In the genomic region with DNA sequence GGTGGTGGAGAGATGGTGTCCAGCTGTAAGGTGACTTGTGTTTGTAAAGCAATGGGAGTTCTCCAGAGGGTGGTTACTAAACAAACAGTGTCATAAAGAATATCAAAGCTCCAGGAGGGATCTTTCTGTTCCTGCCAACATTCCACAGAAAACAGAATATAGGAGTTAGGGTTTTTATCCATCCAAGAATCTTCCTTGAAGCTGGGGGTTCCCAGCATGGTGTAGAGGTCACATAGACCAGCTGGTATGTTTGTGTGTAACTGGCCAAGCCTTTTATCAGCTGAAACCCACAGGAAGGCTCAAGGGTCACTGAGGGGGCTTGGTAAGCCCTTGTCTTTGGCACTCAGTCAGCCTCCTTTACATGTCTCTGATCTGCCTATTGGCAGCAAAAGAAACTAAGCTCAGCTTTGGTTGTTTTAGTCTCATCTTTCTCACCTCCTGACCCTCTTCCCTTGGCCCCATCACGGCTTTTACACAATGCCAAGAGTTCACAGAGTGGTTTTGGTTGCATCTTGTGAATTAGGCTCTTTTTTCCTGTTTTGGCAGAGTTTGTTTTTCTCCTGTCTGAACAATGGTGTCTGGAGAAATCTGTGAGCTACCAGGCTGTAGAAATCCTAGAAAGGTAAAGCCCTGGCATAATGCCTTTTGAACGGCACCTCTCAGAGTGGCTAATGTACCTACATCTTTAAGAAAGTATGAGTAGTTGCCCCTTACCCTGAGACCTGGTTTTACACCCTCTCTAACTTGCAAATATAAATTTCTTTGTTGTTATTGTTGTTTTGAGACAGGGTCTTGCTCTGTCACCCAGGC, we compare ENCODE assay signal across 17 cellular contexts. TPM values are rescaled to one million over a fixed set of nuclear protein-coding genes. Genes with fewer than 3 reads are reported as not detected.
DNase-seq lines count a peak whose midpoint lies in the region; ATAC-seq and TF ChIP-seq lines count a peak whose summit lies in the region.
"Had no signal": no experiment of that assay in that cellular context is flagged by ENCODE, and none has a peak within 500 bp of the region (broad histone marks: within the 10 kb centered on the region; RNA-seq: fewer than 3 reads in every experiment).

No MANE protein-coding gene starts in this region.

- H3K27me3 ChIP-seq in heart right ventricle (no peaks in the 10 kb centered on the region), SJCRH30 (no peaks in the 10 kb centered on the region)
- H3K27me3 ChIP-seq: foreskin keratinocyte, SJSA1, upper lobe of right lung had no signal

- WGBS in heart right ventricle, 2 donors, result 57 to 60% methylated on average over 2 of the region's 2 CpGs

- no peak for TF ChIP-seq CTCF in 22Rv1 (IDR thresholded peaks at IDR 0.05)
- no peak for TF ChIP-seq CTCF in LNCaP clone FGC (IDR thresholded peaks at IDR 0.05; ENCODE audit: control insufficient read depth, extremely low read depth, insufficient read depth)
- no peak for TF ChIP-seq CTCF in mucosa of descending colon (IDR thresholded peaks at IDR 0.05)
- TF ChIP-seq CTCF in heart right ventricle (IDR thresholded peaks at IDR 0.05), result no peak

- DNase-seq in LNCaP clone FGC (ENCODE audit: low read depth) (peak; percentile 38), brain pericyte (ENCODE audit: low read depth, low spot score) (peak; percentile 98), mucosa of descending colon (no peak), SIG-M5 (lab: John Stamatoyannopoulos, UW) (no peak), heart right ventricle (no peak), SJCRH30 (no peak)
- DNase-seq in activated CD4-positive, alpha-beta T cell treated with anti-CD3 and anti-CD28 coated beads, Interleukin-2, amount 50 U/mL, for 4 hours, result no peak
- DNase-seq: CD4-positive, alpha-beta memory T cell; foreskin keratinocyte; GM23248; left cardiac atrium; NCI-H187 treated with DMSO at 0.1 percent for 48 hours; NCI-H510A treated with DMSO at 0.1 percent for 48 hours; right cardiac atrium; upper lobe of right lung had no signal

- intact Hi-C loops in mucosa of descending colon (cut with DNase I, micrococcal nuclease) (no loop called here), heart right ventricle (cut with DNase I) (no loop called here)

- H3K27ac ChIP-seq in 22Rv1, result peak overlapping the region; percentile 98
- no peak overlapping the region for H3K27ac ChIP-seq in heart right ventricle
- no peak overlapping the region for H3K27ac ChIP-seq in SJCRH30
- H3K27ac ChIP-seq: foreskin keratinocyte, GM23248, SJSA1, upper lobe of right lung had no signal

- H3K36me3 ChIP-seq in mucosa of descending colon (ENCODE audit: low read depth) (no peaks in the 10 kb centered on the region), heart right ventricle (peaks cover 0 to 5% (median 0%) of the 10 kb centered on the region in 9 donors), SJCRH30 (no peaks in the 10 kb centered on the region)
- H3K36me3 ChIP-seq: upper lobe of right lung had no signal

- H3K4me3 ChIP-seq in LNCaP clone FGC (ENCODE audit: low read depth, low read length) (no peak overlapping the region), mucosa of descending colon (no peak overlapping the region), heart right ventricle (no peak overlapping the region), SJCRH30 (no peak overlapping the region)
- H3K4me3 ChIP-seq: GM23248, SJSA1, upper lobe of right lung had no signal

- H3K4me1 ChIP-seq in mucosa of descending colon (ENCODE audit: low read depth) (peaks cover 17% of the 10 kb centered on the region), heart right ventricle (peaks cover 0 to 7% (median 4%) of the 10 kb centered on the region in 9 donors), SJCRH30 (0 out of 2 replicates have a peak, but pooled peaks cover 6% of the 10 kb centered on the region)
- H3K4me1 ChIP-seq: foreskin keratinocyte had no signal

- peak; percentile 30 for ATAC-seq in mucosa of descending colon
- ATAC-seq in heart right ventricle, result no peak
- ATAC-seq: foreskin keratinocyte, left cardiac atrium, right cardiac atrium, upper lobe of right lung had no signal

- H3K9me3 ChIP-seq in mucosa of descending colon, result no peaks in the 10 kb centered on the region
- no peaks in the 10 kb centered on the region for H3K9me3 ChIP-seq in heart right ventricle
- no peaks in the 10 kb centered on the region for H3K9me3 ChIP-seq in SJCRH30 (replicated peaks)
- H3K9me3 ChIP-seq: SJSA1, upper lobe of right lung had no signal

RNA-seq across cellular contexts. Expression of gene CNTD1, which starts 4.6 kb away (rescaled TPM):
- total RNA-seq in mucosa of descending colon (1 to 10 TPM in 2 of 3 donors, under 1 TPM in 1; 0.79 to 3.3 (median 1.2) TPM), heart right ventricle (under 1 TPM in 3 of 10 donors, not detected in 7; 0.11 to 0.42 (median 0.39) TPM)
- polyA plus RNA-seq in heart right ventricle, result under 1 TPM; 0.20 to 0.29 TPM
- total RNA-seq in SJCRH30 (2014; rRNA removed; shearing (Covaris generic)), result 0.10 TPM in 2 replicates
- total RNA-seq: CD4-positive, alpha-beta memory T cell; foreskin keratinocyte; GM23248 had no signal

RNA-seq across cellular contexts. Expression of gene COA3, which starts 4.8 kb away (rescaled TPM):
- total RNA-seq in mucosa of descending colon (100 to 1,000 TPM in 2 of 3 donors, 10 to 100 TPM in 1; 92.7 to 151 (median 148) TPM), heart right ventricle (10 to 100 TPM; 56.1 to 85.7 (median 72.1) TPM)
- 100 to 1,000 TPM in 1 of 2 donors, 10 to 100 TPM in 1; 91.2 to 142 TPM for polyA plus RNA-seq in heart right ventricle
- 105 and 107 TPM in 2 replicates for total RNA-seq in SJCRH30 (2014; rRNA removed; shearing (Covaris generic))

RNA-seq across cellular contexts. Expression of gene BECN1, which starts 20.8 kb away (rescaled TPM):
- total RNA-seq in mucosa of descending colon (100 to 1,000 TPM; 130 to 142 (median 137) TPM), heart right ventricle (10 to 100 TPM; 71.1 to 87.8 (median 78.3) TPM)
- polyA plus RNA-seq in heart right ventricle, result 10 to 100 TPM; 25.2 to 54.8 TPM
- total RNA-seq in SJCRH30 (2014; rRNA removed; shearing (Covaris generic)), result 62.1 and 62.9 TPM in 2 replicates

RNA-seq across cellular contexts. Expression of gene WNK4, which starts 22.9 kb away (rescaled TPM):
- total RNA-seq in mucosa of descending colon (10 to 100 TPM; 17.5 to 55.8 (median 32.4) TPM), heart right ventricle (under 1 TPM in 1 of 10 donors, not detected in 9; 0.14 TPM)
- under 1 TPM; 0.03 to 0.07 TPM for polyA plus RNA-seq in heart right ventricle
- total RNA-seq in SJCRH30 (2014; rRNA removed; shearing (Covaris generic)), result 0.18 and 0.32 TPM in 2 replicates
- total RNA-seq: left cardiac atrium, right cardiac atrium, SJSA1 had no signal
- polyA plus RNA-seq: CD4-positive, alpha-beta memory T cell had no signal

RNA-seq across cellular contexts. Expression of gene PSME3, which starts 29.9 kb away (rescaled TPM):
- total RNA-seq in mucosa of descending colon (100 to 1,000 TPM in 1 of 3 donors, 10 to 100 TPM in 2; 87.7 to 112 (median 91.8) TPM), heart right ventricle (10 to 100 TPM; 52.1 to 87.4 (median 70.3) TPM)
- 100 to 1,000 TPM in 1 of 2 donors, 10 to 100 TPM in 1; 26.0 to 103 TPM for polyA plus RNA-seq in heart right ventricle
- 142 and 145 TPM in 2 replicates for total RNA-seq in SJCRH30 (2014; rRNA removed; shearing (Covaris generic))

Comparison
In these comparisons a context has a peak if more than half of its experiments do, and no peak if none do; other contexts are left out.
1. DNase-seq: peak in LNCaP clone FGC (single experiment) and brain pericyte (single experiment); none in mucosa of descending colon (0 of 3), SIG-M5 (single experiment), heart right ventricle (0 of 2), SJCRH30 (0 of 2) and activated CD4-positive, alpha-beta T cell treated with anti-CD3 and anti-CD28 coated beads, Interleukin-2, amount 50 U/mL, for 4 hours (0 of 2).